In the genomic region with DNA sequence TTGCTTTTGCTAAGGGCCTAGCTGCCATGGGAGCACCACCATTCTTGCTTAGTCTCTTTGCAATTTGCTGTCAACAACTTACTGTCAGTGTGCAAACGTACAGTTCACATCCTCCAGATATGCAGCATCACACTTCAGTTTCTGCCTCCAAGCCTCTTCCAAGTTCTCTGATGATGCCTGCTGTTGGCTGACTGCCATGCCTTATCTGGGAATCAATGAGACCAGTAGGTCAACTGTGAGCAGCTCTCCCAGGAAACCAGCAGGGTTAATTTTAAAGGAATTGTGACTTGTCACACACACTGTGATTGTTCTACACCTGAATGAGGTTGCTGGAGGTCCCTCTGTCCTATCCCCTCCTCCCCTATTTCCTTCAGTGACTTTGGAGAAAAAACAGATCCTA, we compare ENCODE assay signal across 1 cellular context.
TF ChIP-seq lines count a peak whose summit lies in the region.

No MANE protein-coding gene starts in this region.

TF ChIP-seq in SK-N-SH, 30 proteins besides CTCF, POLR2A, EP300 and RAD21 (continued from another document):
- TF ChIP-seq, protein P1, sequence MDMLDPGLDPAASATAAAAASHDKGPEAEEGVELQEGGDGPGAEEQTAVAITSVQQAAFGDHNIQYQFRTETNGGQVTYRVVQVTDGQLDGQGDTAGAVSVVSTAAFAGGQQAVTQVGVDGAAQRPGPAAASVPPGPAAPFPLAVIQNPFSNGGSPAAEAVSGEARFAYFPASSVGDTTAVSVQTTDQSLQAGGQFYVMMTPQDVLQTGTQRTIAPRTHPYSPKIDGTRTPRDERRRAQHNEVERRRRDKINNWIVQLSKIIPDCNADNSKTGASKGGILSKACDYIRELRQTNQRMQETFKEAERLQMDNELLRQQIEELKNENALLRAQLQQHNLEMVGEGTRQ (IDR thresholded peaks at IDR 0.05; ENCODE audit: borderline replicate concordance, low read depth, low read length), result no peak
- peak; percentile 95 for TF ChIP-seq NFIC (IDR thresholded peaks at IDR 0.05; ENCODE audit: borderline replicate concordance)
